ENCODE assay signal across 8 cellular contexts in genomic region chr14:70358631-70359030, GRCh38. TPM values are rescaled to one million over a fixed set of nuclear protein-coding genes. Genes with fewer than 3 reads are reported as not detected.
A peak's percentile ranks its signal among the peaks of the same experiment; 100 is the strongest.
DNase-seq lines count a peak whose midpoint lies in the region; ATAC-seq and TF ChIP-seq lines count a peak whose summit lies in the region.

No MANE protein-coding gene starts in this region.

- H3K9me3 ChIP-seq in ES-I3 (ENCODE audit: control insufficient read depth, insufficient read depth, low read length) (no peaks in the 10 kb centered on the region), fibroblast of lung (ENCODE audit: control insufficient read depth, insufficient read depth, low read depth, low read length) (no peaks in the 10 kb centered on the region), psoas muscle (no peaks in the 10 kb centered on the region)

- TF ChIP-seq CTCF in RWPE1 (conservative IDR thresholded peaks at IDR 0.05; ENCODE audit: low read depth) (no peak), fibroblast of lung (conservative IDR thresholded peaks at IDR 0.05 in 1 of 2, IDR thresholded peaks at IDR 0.05 in 1 of 2; ENCODE audit: low read depth in 1 of 2, low read length in 2 of 2) (no peak), psoas muscle (IDR thresholded peaks at IDR 0.05) (no peak)

- H3K4me1 ChIP-seq in ES-I3 (ENCODE audit: insufficient read depth, low read length) (no peaks in the 10 kb centered on the region), fibroblast of lung (ENCODE audit: control insufficient read depth, extremely low read depth, insufficient read depth, low read length) (no peaks in the 10 kb centered on the region), psoas muscle (peaks cover 36% of the 10 kb centered on the region)

- 22 to 25% (median 25%) methylated on average over 5 of the region's 5 CpGs for WGBS in psoas muscle, 3 donors

- H3K4me3 ChIP-seq in fibroblast of lung (replicated peaks in 1 of 4; ENCODE audit: control extremely low read depth in 1 of 4, insufficient read depth in 1 of 4, low read depth in 3 of 4, low read length in 4 of 4) (peak overlapping the region; percentile 79 to 99 (median 91)), psoas muscle (peak overlapping the region; percentile 81)

- peak in 1 of 4 donors; percentile 16 for ATAC-seq in psoas muscle
- ATAC-seq in GM19328 (IDR thresholded peaks at IDR 0.05; ENCODE audit: unreplicated experiment), result no peak
- no peak for ATAC-seq in GM21447 (IDR thresholded peaks at IDR 0.05; ENCODE audit: unreplicated experiment)
- ATAC-seq in HG03039 (IDR thresholded peaks at IDR 0.05; ENCODE audit: unreplicated experiment), result no peak

- CTCF ChIA-PET in RWPE1 (lab: Yijun Ruan, JAX), result no interaction called here

- peaks cover 47% of the 10 kb centered on the region for H3K79me2 ChIP-seq in fibroblast of lung (ENCODE audit: control insufficient read depth, insufficient read depth, low read length)

- H3K27ac ChIP-seq in RWPE1 (no peak overlapping the region), fibroblast of lung (ENCODE audit: insufficient read depth, low read length) (peak overlapping the region; percentile 84), psoas muscle (peak overlapping the region; percentile 82)

- H3K4me2 ChIP-seq in fibroblast of lung (ENCODE audit: extremely low read depth, insufficient read depth, low read length), result peak overlapping the region; percentile 88

- no peaks in the 10 kb centered on the region for H3K36me3 ChIP-seq in ES-I3 (ENCODE audit: insufficient read depth, low read length)
- H3K36me3 ChIP-seq in fibroblast of lung (ENCODE audit: control insufficient read depth, insufficient read depth, low read length), result no peaks in the 10 kb centered on the region
- H3K36me3 ChIP-seq in psoas muscle (ENCODE audit: insufficient read depth in 1 of 2, low read depth in 1 of 2), result no peaks in the 10 kb centered on the region

- no peaks in the 10 kb centered on the region for H3K27me3 ChIP-seq in fibroblast of lung (ENCODE audit: control insufficient read depth, insufficient read depth, low read length)
- no peaks in the 10 kb centered on the region for H3K27me3 ChIP-seq in psoas muscle (ENCODE audit: insufficient read depth in 3 of 3, low read length in 2 of 3)

- POLR2A ChIA-PET in RWPE1 (lab: Yijun Ruan, JAX; ENCODE audit: low non-redundant PET), result no interaction called here

- intact Hi-C loops in psoas muscle (cut with DNase I), result no loop called here

- H3K9ac ChIP-seq in ES-I3 (ENCODE audit: low read depth, low read length), result peak overlapping the region; percentile 63
- peak overlapping the region; percentile 69 for H3K9ac ChIP-seq in fibroblast of lung (ENCODE audit: insufficient read depth, low read length)

- no peaks in the 10 kb centered on the region for H4K20me1 ChIP-seq in fibroblast of lung (ENCODE audit: control insufficient read depth, extremely low read depth, insufficient read depth, low read length)

- H2AFZ ChIP-seq in fibroblast of lung (ENCODE audit: low read length), result peak overlapping the region; percentile 96

- peak; percentile 10 for DNase-seq in RWPE1 (ENCODE audit: low spot score)
- peak; percentile 12 to 19 for DNase-seq in fibroblast of lung (ENCODE audit: low read depth in 2 of 2)
- no peak for DNase-seq in psoas muscle
- DNase-seq in NCI-H1092 (lab: John Stamatoyannopoulos, UW), result no peak

RNA-seq across cellular contexts. Expression of gene COX16, which starts 0.9 kb away (rescaled TPM):
- total RNA-seq in fibroblast of lung, result 30.9 and 35.4 TPM in 2 replicates
- polyA plus RNA-seq in fibroblast of lung, result 37.4 and 44.5 TPM in 2 replicates
- 60.1 and 62.8 TPM in 2 replicates for polyA plus RNA-seq in fibroblast of lung (2012)
- 2.2 and 4.6 TPM in 2 replicates for polyA minus RNA-seq in fibroblast of lung (ENCODE audit: low replicate concordance)
- 10 to 100 TPM; 46.1 to 62.8 (median 57.0) TPM for total RNA-seq in psoas muscle
- polyA plus RNA-seq in psoas muscle, result 10 to 100 TPM; 43.5 to 66.2 (median 51.8) TPM

RNA-seq across cellular contexts. Expression of gene SYNJ2BP, which starts 58.3 kb away (rescaled TPM):
- total RNA-seq in fibroblast of lung, result 14.4 and 15.4 TPM in 2 replicates
- polyA plus RNA-seq in fibroblast of lung, result 22.7 and 28.4 TPM in 2 replicates
- polyA plus RNA-seq in fibroblast of lung (2012), result 13.4 and 17.4 TPM in 2 replicates
- polyA minus RNA-seq in fibroblast of lung (ENCODE audit: low replicate concordance), result 2.2 and 5.3 TPM in 2 replicates
- 10 to 100 TPM; 27.9 to 46.5 (median 39.9) TPM for total RNA-seq in psoas muscle
- polyA plus RNA-seq in psoas muscle, result 10 to 100 TPM; 12.6 to 27.1 (median 14.6) TPM

Comparison
In these comparisons a context has a peak if more than half of its experiments do, and no peak if none do; other contexts are left out.
1. DNase-seq: peak in RWPE1 (single experiment) and fibroblast of lung (2 of 2); none in psoas muscle (0 of 2) and NCI-H1092 (single experiment).